8 cellular contexts compared by ENCODE assay signal in genomic region chr6:31094389-31094881, GRCh38. TPM values are rescaled to one million over a fixed set of nuclear protein-coding genes. Genes with fewer than 3 reads are reported as not detected.
A peak's percentile ranks its signal among the peaks of the same experiment; 100 is the strongest.
DNase-seq lines count a peak whose midpoint lies in the region; ATAC-seq and TF ChIP-seq lines count a peak whose summit lies in the region.

No MANE protein-coding gene starts in this region.

- in situ Hi-C loops in G401 (cut with HindIII; ENCODE audit: low sequenced_read_pairs), result no loop called here
- in situ Hi-C loops in mammary epithelial cell (cut with MboI; ENCODE audit: low sequenced_read_pairs in 2 of 2), result no loop called here

- no peak overlapping the region for H3K4me3 Mint-ChIP-seq in T-helper 2 cell treated with Interferon-gamma antibody and Interleukin-4, amounts not matched to agents 5 μg/mL and 100 μg/mL, for 36 hours

- H3K27ac ChIP-seq in mammary epithelial cell (ENCODE audit: insufficient read depth, low read depth, low read length) (no peak overlapping the region), psoas muscle (no peak overlapping the region), SJCRH30 (no peak overlapping the region)

- WGBS in mammary epithelial cell (ENCODE audit: low coverage, missing lambda C conversion rate), result 14% methylated on average over 3 of the region's 3 CpGs
- 49 to 60% (median 56%) methylated on average over 3 of the region's 3 CpGs for WGBS in psoas muscle, 3 donors

- H4K20me1 ChIP-seq in mammary epithelial cell (ENCODE audit: insufficient read depth, low read length), result no peaks in the 10 kb centered on the region

- H3K4me2 ChIP-seq in mammary epithelial cell (ENCODE audit: insufficient read depth, low read depth, low read length), result no peak overlapping the region

- no peaks in the 10 kb centered on the region for H3K9me3 Mint-ChIP-seq in T-helper 2 cell treated with Interferon-gamma antibody and Interleukin-4, amounts not matched to agents 5 μg/mL and 100 μg/mL, for 36 hours

- intact Hi-C loops in mammary epithelial cell (cut with micrococcal nuclease), result no loop called here
- intact Hi-C loops in psoas muscle (cut with DNase I), result no loop called here

- TF ChIP-seq CTCF in mammary epithelial cell (conservative IDR thresholded peaks at IDR 0.05 in 1 of 2, IDR thresholded peaks at IDR 0.05 in 1 of 2; ENCODE audit: extremely low read depth in 1 of 2, insufficient read depth in 1 of 2, low read depth in 1 of 2, low read length in 2 of 2) (no peak), psoas muscle (IDR thresholded peaks at IDR 0.05) (no peak)

- H3K4me3 ChIP-seq in mammary epithelial cell (replicated peaks in 1 of 3; ENCODE audit: insufficient read depth in 1 of 3, low read depth in 2 of 3, low read length in 3 of 3) (no peak overlapping the region), psoas muscle (no peak overlapping the region), SJCRH30 (no peak overlapping the region)

- H3K27me3 ChIP-seq in mammary epithelial cell (ENCODE audit: insufficient read depth, low read length), result no peaks in the 10 kb centered on the region
- H3K27me3 ChIP-seq in psoas muscle (ENCODE audit: insufficient read depth in 3 of 3, low read length in 2 of 3), result no peaks in the 10 kb centered on the region
- no peaks in the 10 kb centered on the region for H3K27me3 ChIP-seq in SJCRH30

- DNase-seq in G401 (ENCODE audit: low spot score) (peak; percentile 96), mammary epithelial cell (peak; percentile 17), psoas muscle (no peak), SJCRH30 (no peak), HT-29 (ENCODE audit: low spot score) (no peak)
- DNase-seq in T-helper 2 cell treated with Interferon-gamma antibody and Interleukin-4, amounts not matched to agents 5 μg/mL and 100 μg/mL, for 36 hours (ENCODE audit: low spot score), result no peak

- H3K79me2 ChIP-seq in mammary epithelial cell (ENCODE audit: insufficient read depth, low read length), result no peaks in the 10 kb centered on the region

- H2AFZ ChIP-seq in mammary epithelial cell (ENCODE audit: low read depth, low read length), result peak overlapping the region; percentile 69

- CTCF ChIA-PET in mammary epithelial cell (lab: Charles Lee; ENCODE audit: low non-redundant PET), result no interaction called here

- H3K36me3 ChIP-seq in mammary epithelial cell (ENCODE audit: insufficient read depth, low read length) (no peaks in the 10 kb centered on the region), psoas muscle (ENCODE audit: insufficient read depth in 1 of 2, low read depth in 1 of 2) (no peaks in the 10 kb centered on the region), SJCRH30 (no peaks in the 10 kb centered on the region)

- no peak overlapping the region for H3K9ac ChIP-seq in mammary epithelial cell (ENCODE audit: insufficient read depth, low read length)

- H3K4me1 Mint-ChIP-seq in T-helper 2 cell treated with Interferon-gamma antibody and Interleukin-4, amounts not matched to agents 5 μg/mL and 100 μg/mL, for 36 hours (ENCODE audit: low read depth), result peaks cover 15% of the 10 kb centered on the region

- dilution Hi-C loops in mammary epithelial cell (cut with HindIII; ENCODE audit: low sequenced_read_pairs), result loop anchor here (5.0 kb wide), 1 partner anchor 53 kb away; no protein-coding TSS in a partner anchor

- H3K4me1 ChIP-seq in mammary epithelial cell (ENCODE audit: insufficient read depth, low read length) (peaks cover 13% of the 10 kb centered on the region), psoas muscle (peaks cover 9% of the 10 kb centered on the region), SJCRH30 (peaks cover 3% of the 10 kb centered on the region)

- H3K9me3 ChIP-seq in mammary epithelial cell (replicated peaks; ENCODE audit: insufficient read depth, low read length), result no peaks in the 10 kb centered on the region
- H3K9me3 ChIP-seq in psoas muscle, result no peaks in the 10 kb centered on the region
- no peaks in the 10 kb centered on the region for H3K9me3 ChIP-seq in SJCRH30 (replicated peaks)

- peaks cover 9% of the 10 kb centered on the region for H3K27me3 Mint-ChIP-seq in T-helper 2 cell treated with Interferon-gamma antibody and Interleukin-4, amounts not matched to agents 5 μg/mL and 100 μg/mL, for 36 hours (ENCODE audit: low read depth)

- ATAC-seq in psoas muscle (peak in 3 of 4 donors; percentile 8 to 44 (median 37)), GM21717 (IDR thresholded peaks at IDR 0.05; ENCODE audit: unreplicated experiment) (no peak), GM19397 (IDR thresholded peaks at IDR 0.05; ENCODE audit: unreplicated experiment) (no peak)

- no peaks in the 10 kb centered on the region for H3K36me3 Mint-ChIP-seq in T-helper 2 cell treated with Interferon-gamma antibody and Interleukin-4, amounts not matched to agents 5 μg/mL and 100 μg/mL, for 36 hours (ENCODE audit: low read depth)

- no TSS peak for BruUV-seq in mammary epithelial cell (replicated peaks; lab: Mats Ljungman, UMichigan)

- peak overlapping the region; percentile 52 for H3K27ac Mint-ChIP-seq in T-helper 2 cell treated with Interferon-gamma antibody and Interleukin-4, amounts not matched to agents 5 μg/mL and 100 μg/mL, for 36 hours

RNA-seq across cellular contexts. Expression of gene C6orf15, which starts 17.9 kb away (rescaled TPM):
- total RNA-seq in G401 (2014; rRNA removed; shearing (Covaris generic)), result not detected in 2 replicates
- total RNA-seq in mammary epithelial cell (1 to 10 TPM in 1 of 2 donors, not detected in 1; 9.3 TPM), psoas muscle (not detected)
- polyA plus RNA-seq in mammary epithelial cell (0.24 TPM), psoas muscle (not detected)
- polyA minus RNA-seq in mammary epithelial cell, result not detected
- total RNA-seq in SJCRH30 (2014; rRNA removed; shearing (Covaris generic)), result 2.3 and 3.4 TPM in 2 replicates
- total RNA-seq in HT-29 (2014; rRNA removed; shearing (Covaris generic)), result 0.13 and 0.33 TPM in 2 replicates

RNA-seq across cellular contexts. Expression of gene PSORS1C1, which starts 20.2 kb away (rescaled TPM):
- total RNA-seq in G401 (2014; rRNA removed; shearing (Covaris generic)), result not detected in 2 replicates
- total RNA-seq in mammary epithelial cell (10 to 100 TPM in 1 of 2 donors, 1 to 10 TPM in 1; 3.7 to 19.6 TPM), psoas muscle (under 1 TPM; 0.06 to 0.47 (median 0.07) TPM)
- polyA plus RNA-seq in mammary epithelial cell (3.3 TPM), psoas muscle (under 1 TPM in 2 of 3 donors, not detected in 1; 0.03 to 0.17 TPM)
- 6.3 TPM for polyA minus RNA-seq in mammary epithelial cell
- total RNA-seq in SJCRH30 (2014; rRNA removed; shearing (Covaris generic)), result 0.48 and 0.67 TPM in 2 replicates
- 1.1 and 1.2 TPM in 2 replicates for total RNA-seq in HT-29 (2014; rRNA removed; shearing (Covaris generic))

RNA-seq across cellular contexts. Expression of gene CDSN, which starts 25.8 kb away (rescaled TPM):
- total RNA-seq in G401 (2014; rRNA removed; shearing (Covaris generic)), result not detected in 2 replicates
- total RNA-seq in mammary epithelial cell, result 1 to 10 TPM in 1 of 2 donors, under 1 TPM in 1; 0.80 to 1.2 TPM
- 2.8 TPM for polyA plus RNA-seq in mammary epithelial cell
- polyA minus RNA-seq in mammary epithelial cell, result 4.7 TPM
- total RNA-seq in psoas muscle, result not detected
- not detected for polyA plus RNA-seq in psoas muscle
- total RNA-seq in SJCRH30 (2014; rRNA removed; shearing (Covaris generic)), result 0.06 TPM in 1 of 2 replicates, not detected in the other
- total RNA-seq in HT-29 (2014; rRNA removed; shearing (Covaris generic)), result 0.08 TPM in 1 of 2 replicates, not detected in the other

RNA-seq across cellular contexts. Expression of gene PSORS1C2, which starts 44.4 kb away (rescaled TPM):
- not detected in 2 replicates for total RNA-seq in G401 (2014; rRNA removed; shearing (Covaris generic))
- not detected for total RNA-seq in mammary epithelial cell
- polyA plus RNA-seq in mammary epithelial cell, result not detected
- polyA minus RNA-seq in mammary epithelial cell, result not detected
- total RNA-seq in psoas muscle, result not detected
- polyA plus RNA-seq in psoas muscle, result not detected
- not detected in 2 replicates for total RNA-seq in SJCRH30 (2014; rRNA removed; shearing (Covaris generic))
- total RNA-seq in HT-29 (2014; rRNA removed; shearing (Covaris generic)), result not detected in 2 replicates

Comparison
In these comparisons a context has a peak if more than half of its experiments do, and no peak if none do; other contexts are left out.
1. DNase-seq: peak in G401 (single experiment) and mammary epithelial cell (single experiment); none in T-helper 2 cell treated with Interferon-gamma antibody and Interleukin-4, amounts not matched to agents 5 μg/mL and 100 μg/mL, for 36 hours (single experiment), psoas muscle (0 of 2), SJCRH30 (0 of 2) and HT-29 (single experiment).
2. ATAC-seq: peak in psoas muscle (3 of 4); none in GM21717 (single experiment) and GM19397 (single experiment).